8 cellular contexts compared by ENCODE assay signal in genomic region chr7:64904008-64904407, GRCh38. TPM values are rescaled to one million over a fixed set of nuclear protein-coding genes. Genes with fewer than 3 reads are reported as not detected.
DNase-seq lines count a peak whose midpoint lies in the region; ATAC-seq and TF ChIP-seq lines count a peak whose summit lies in the region.

No MANE protein-coding gene starts in this region.

- intact Hi-C loops in CD4-positive, alpha-beta T cell (cut with DNase I, micrococcal nuclease) = loop anchor here (2.0 to 10.0 kb wide), 8 partner anchors 109 to 1081 kb away; partner anchors contain the start of genes ZNF138 (in 2 of the 2), GUSB (in 1 of the 2), ZNF680 (in 1 of the 2) and ZNF736 (in 1 of the 2)
- intact Hi-C loops in dendritic cell treated with granulocyte-macrophage colony-stimulating factor and Interleukin-4, amounts not matched to agents 40 ng/mL and 50 ng/mL, for 4 days (cut with micrococcal nuclease) = loop anchor here (5.0 to 10.0 kb wide), 2 partner anchors 109 to 468 kb away; partner anchors contain the start of genes ZNF138 and ZNF92
- intact Hi-C loops in sigmoid colon (cut with DNase I) = loop anchor here (10.0 kb wide), 2 partner anchors 239 to 589 kb away; partner anchors contain the start of genes ZNF107 and ZNF736

- no peak for TF ChIP-seq RAD21 in neural cell (conservative IDR thresholded peaks at IDR 0.05)

- CTCF ChIA-PET in CD4-positive, alpha-beta T cell (lab: Charles Lee) = no interaction called here

- H2AFZ ChIP-seq in Loucy (ENCODE audit: low read length) (0 out of 2 replicates have a peak overlapping the region, but pooled peaks have one; percentile 73), neural cell (ENCODE audit: low read depth, low read length) (no peak overlapping the region)

- no peaks in the 10 kb centered on the region for H3K9me3 Mint-ChIP-seq in CD4-positive, alpha-beta T cell
- H3K9me3 Mint-ChIP-seq in dendritic cell treated with granulocyte-macrophage colony-stimulating factor and Interleukin-4, amounts not matched to agents 40 ng/mL and 50 ng/mL, for 4 days = peaks cover 23% of the 10 kb centered on the region

- peaks cover 28% of the 10 kb centered on the region for H3K36me3 Mint-ChIP-seq in CD4-positive, alpha-beta T cell (ENCODE audit: low read depth)
- H3K36me3 Mint-ChIP-seq in dendritic cell treated with granulocyte-macrophage colony-stimulating factor and Interleukin-4, amounts not matched to agents 40 ng/mL and 50 ng/mL, for 4 days (ENCODE audit: low read depth) = peaks cover 42% of the 10 kb centered on the region

- no peak for TF ChIP-seq POLR2A in sigmoid colon (IDR thresholded peaks at IDR 0.05)

- no peaks in the 10 kb centered on the region for H3K9me3 ChIP-seq in CD4-positive, alpha-beta T cell (ENCODE audit: control insufficient read depth, low read length)
- H3K9me3 ChIP-seq in Loucy (ENCODE audit: insufficient read depth, low read depth, low read length) (no peaks in the 10 kb centered on the region), neural cell (ENCODE audit: low read length) (no peaks in the 10 kb centered on the region), sigmoid colon (no peaks in the 10 kb centered on the region)

- 94 to 95% methylated on average over 15 of the region's 15 CpGs for WGBS in sigmoid colon, 2 donors

- H3K36me3 ChIP-seq in Loucy (ENCODE audit: insufficient read depth, low read length) = no peaks in the 10 kb centered on the region
- H3K36me3 ChIP-seq in neural cell (ENCODE audit: insufficient read depth, low read length) = no peaks in the 10 kb centered on the region
- H3K36me3 ChIP-seq in sigmoid colon = no peaks in the 10 kb centered on the region

- ATAC-seq in CD4-positive, alpha-beta T cell (ENCODE audit: poor library complexity) = no peak

- peaks cover 57% of the 10 kb centered on the region for H3K4me1 Mint-ChIP-seq in CD4-positive, alpha-beta T cell (ENCODE audit: low read depth)
- H3K4me1 Mint-ChIP-seq in dendritic cell treated with granulocyte-macrophage colony-stimulating factor and Interleukin-4, amounts not matched to agents 40 ng/mL and 50 ng/mL, for 4 days (ENCODE audit: low read depth) = peaks cover 37% of the 10 kb centered on the region

- H3K9ac ChIP-seq in Loucy (ENCODE audit: low read depth, low read length, poor library complexity, severe bottlenecking) (peak overlapping the region; percentile 80), neural cell (ENCODE audit: low read length) (no peak overlapping the region)

- no peak for DNase-seq in CD4-positive, alpha-beta T cell
- no peak for DNase-seq in SHP77 treated with DMSO at 0.1 percent for 48 hours (lab: John Stamatoyannopoulos, UW)
- no peak for DNase-seq in sigmoid colon
- DNase-seq in medulla oblongata (ENCODE audit: extremely low spot score) = no peak
- DNase-seq in NCI-H2196 (lab: John Stamatoyannopoulos, UW; ENCODE audit: unreplicated experiment) = no peak

- H3K79me2 ChIP-seq in Loucy (ENCODE audit: insufficient read depth, low read length) = peaks cover 58% of the 10 kb centered on the region
- H3K79me2 ChIP-seq in neural cell (replicated peaks; ENCODE audit: insufficient read depth, low read length) = peaks cover 50% of the 10 kb centered on the region

- H3K27ac Mint-ChIP-seq in CD4-positive, alpha-beta T cell = peak overlapping the region; percentile 94
- H3K27ac Mint-ChIP-seq in dendritic cell treated with granulocyte-macrophage colony-stimulating factor and Interleukin-4, amounts not matched to agents 40 ng/mL and 50 ng/mL, for 4 days = peak overlapping the region; percentile 93

- TF ChIP-seq EP300 in neural cell (conservative IDR thresholded peaks at IDR 0.05; ENCODE audit: poor library complexity, severe bottlenecking) (no peak), sigmoid colon (IDR thresholded peaks at IDR 0.05) (no peak)

- POLR2A ChIA-PET in CD4-positive, alpha-beta T cell (lab: Charles Lee) = interaction anchor here (0.6 to 3.2 kb wide), 11 partner anchors 16 to 1590 kb away, joined by 3 to 28 read pairs (median 10); partner anchors contain the start of genes ERV3-1, ZNF107, ZNF138 and ZNF680

- no peak overlapping the region for H3K27ac ChIP-seq in CD4-positive, alpha-beta T cell (ENCODE audit: low read depth, low read length)
- H3K27ac ChIP-seq in neural cell (ENCODE audit: low read length) (no peak overlapping the region), sigmoid colon (no peak overlapping the region)

- H3K4me3 Mint-ChIP-seq in CD4-positive, alpha-beta T cell = peak overlapping the region; percentile 99
- peak overlapping the region; percentile 95 for H3K4me3 Mint-ChIP-seq in dendritic cell treated with granulocyte-macrophage colony-stimulating factor and Interleukin-4, amounts not matched to agents 40 ng/mL and 50 ng/mL, for 4 days

- H3K9me2 ChIP-seq in Loucy (replicated peaks; ENCODE audit: low read depth, low read length) (no peaks in the 10 kb centered on the region), neural cell (ENCODE audit: insufficient read depth, low read length) (no peaks in the 10 kb centered on the region)

- H4K20me1 ChIP-seq in Loucy (ENCODE audit: insufficient read depth, low read length, poor library complexity, severe bottlenecking) = peaks cover 49% of the 10 kb centered on the region
- H4K20me1 ChIP-seq in neural cell (ENCODE audit: insufficient read depth) = no peaks in the 10 kb centered on the region

- H3K4me3 ChIP-seq in Loucy (ENCODE audit: low read length, poor library complexity, severe bottlenecking) (peak overlapping the region; percentile 84), neural cell (ENCODE audit: low read length) (peak overlapping the region; percentile 78), sigmoid colon (peak overlapping the region in 2 of 4 donors; percentile 68 to 76)

- H3K27me3 Mint-ChIP-seq in CD4-positive, alpha-beta T cell = no peaks in the 10 kb centered on the region
- H3K27me3 Mint-ChIP-seq in dendritic cell treated with granulocyte-macrophage colony-stimulating factor and Interleukin-4, amounts not matched to agents 40 ng/mL and 50 ng/mL, for 4 days = no peaks in the 10 kb centered on the region

- H3K4me2 ChIP-seq in Loucy (ENCODE audit: low read depth, low read length, poor library complexity, severe bottlenecking) (peak overlapping the region; percentile 92), neural cell (ENCODE audit: low read length) (peak overlapping the region; percentile 86)

- no peaks in the 10 kb centered on the region for H3K27me3 ChIP-seq in CD4-positive, alpha-beta T cell (ENCODE audit: control insufficient read depth, insufficient read depth, low read length)
- no peaks in the 10 kb centered on the region for H3K27me3 ChIP-seq in Loucy (ENCODE audit: insufficient read depth, low read length, poor library complexity, severe bottlenecking)
- no peaks in the 10 kb centered on the region for H3K27me3 ChIP-seq in neural cell (ENCODE audit: insufficient read depth, low read depth, low read length)
- no peaks in the 10 kb centered on the region for H3K27me3 ChIP-seq in sigmoid colon

- H3F3A ChIP-seq in Loucy (ENCODE audit: low read depth) (no peaks in the 10 kb centered on the region), neural cell (ENCODE audit: insufficient read depth, low read length, poor library complexity, severe bottlenecking) (no peaks in the 10 kb centered on the region)

- TF ChIP-seq CTCF in CD4-positive, alpha-beta T cell (IDR thresholded peaks at IDR 0.05) = no peak
- TF ChIP-seq CTCF in Loucy (conservative IDR thresholded peaks at IDR 0.05; ENCODE audit: low read length) = no peak
- no peak for TF ChIP-seq CTCF in neural cell (IDR thresholded peaks at IDR 0.05; ENCODE audit: poor library complexity, severe bottlenecking)
- no peak for TF ChIP-seq CTCF in sigmoid colon (IDR thresholded peaks at IDR 0.05)

- H3K4me1 ChIP-seq in Loucy (ENCODE audit: insufficient read depth, low read length, poor library complexity, severe bottlenecking) (peaks cover 47% of the 10 kb centered on the region), sigmoid colon (peaks cover 0 to 15% (median 11%) of the 10 kb centered on the region in 4 donors)

TF ChIP-seq in neural cell, 6 proteins besides CTCF, POLR2A, EP300 and RAD21:
- TF ChIP-seq REST (IDR thresholded peaks at IDR 0.05; ENCODE audit: borderline replicate concordance) (no peak), TAF1 (IDR thresholded peaks at IDR 0.05; ENCODE audit: low read depth) (no peak), EZH2 (IDR thresholded peaks at IDR 0.05; ENCODE audit: borderline replicate concordance, insufficient read depth, low read length, poor library complexity, severe bottlenecking) (no peak), SMC3 (conservative IDR thresholded peaks at IDR 0.05; ENCODE audit: poor library complexity) (no peak), MXI1 (conservative IDR thresholded peaks at IDR 0.05; ENCODE audit: poor library complexity, severe bottlenecking) (no peak), POLR2AphosphoS5 (IDR thresholded peaks at IDR 0.05) (no peak)
TF ChIP-seq in neural cell: peak in this region for 0.

RNA-seq across cellular contexts. Expression of gene ZNF273, which starts 0.9 kb away (rescaled TPM):
- total RNA-seq in CD4-positive, alpha-beta T cell = 1 to 10 TPM; 6.8 TPM
- polyA plus RNA-seq in neural cell (19.4 and 21.7 TPM in 2 replicates), sigmoid colon (1 to 10 TPM; 1.2 to 3.7 (median 1.4) TPM)
- 23.1 and 30.7 TPM in 2 replicates for polyA minus RNA-seq in neural cell
- 10 to 100 TPM in 1 of 4 donors, 1 to 10 TPM in 3; 7.5 to 38.2 (median 9.6) TPM for total RNA-seq in sigmoid colon
